Comparison of ENCODE assay signal across 24 cellular contexts in genomic region chr1:956636-957035, GRCh38. TPM values are rescaled to one million over a fixed set of nuclear protein-coding genes. Genes with fewer than 3 reads are reported as not detected.
DNase-seq lines count a peak whose midpoint lies in the region; ATAC-seq, FAIRE-seq and TF ChIP-seq lines count a peak whose summit lies in the region.
"Had no signal": no experiment of that assay in that cellular context is flagged by ENCODE, and none has a peak within 500 bp of the region (broad histone marks: within the 10 kb centered on the region; RNA-seq: fewer than 3 reads in every experiment).

No MANE protein-coding gene starts in this region.

- peaks cover 73% of the 10 kb centered on the region for H3K36me3 Mint-ChIP-seq in activated T-cell treated with anti-CD3 and anti-CD28 coated beads, Interleukin-2, amount 50 U/mL, for 24 hours (ENCODE audit: low read depth)
- peaks cover 10% of the 10 kb centered on the region for H3K36me3 Mint-ChIP-seq in IgD-negative memory B cell
- H3K36me3 Mint-ChIP-seq in stimulated activated effector memory CD8-positive, alpha-beta T cell treated with anti-CD3 and anti-CD28 coated beads, Interleukin-12 subunit alpha, Interleukin-12 subunit beta, amount 100 ng/mL, for 72 hours, result peaks cover 58% of the 10 kb centered on the region

- H3K27ac ChIP-seq in H1 (ENCODE audit: low read depth, low read length), result no peak overlapping the region
- H3K27ac ChIP-seq: 22Rv1, A549 had no signal

- POLR2A ChIA-PET in H1 (lab: Charles Lee; ENCODE audit: partially characterized antibody), result interaction anchor here (1.2 to 8.8 kb wide), 2 partner anchors 14 to 25 kb away, joined by 3 to 65 read pairs; no protein-coding TSS in a partner anchor

- no peak for TF ChIP-seq EP300 in H1 (IDR thresholded peaks at IDR 0.05; ENCODE audit: borderline replicate concordance in 1 of 2, low read depth in 2 of 2, low read length in 2 of 2)

- H2BK5ac ChIP-seq in H1 (ENCODE audit: low read depth, low read length), result no peak overlapping the region

- no peak for TF ChIP-seq CTCF in H1 (IDR thresholded peaks at IDR 0.05; ENCODE audit: control extremely low read depth in 1 of 3, insufficient read depth in 1 of 3, low read depth in 1 of 3, low read length in 3 of 3)

- CTCF ChIA-PET in H1 (lab: Charles Lee; ENCODE audit: partially characterized antibody), result interaction anchor here (1.0 to 2.1 kb wide), 7 partner anchors 10 to 84 kb away, joined by 3 to 5 read pairs (median 3); no protein-coding TSS in a partner anchor

- peaks cover 10% of the 10 kb centered on the region for H3K23me2 ChIP-seq in H1 (ENCODE audit: low read depth, low read length)

- no peak overlapping the region for H2BK15ac ChIP-seq in H1 (ENCODE audit: low read length)

- H3K9me3 Mint-ChIP-seq in activated T-cell treated with anti-CD3 and anti-CD28 coated beads, Interleukin-2, amount 50 U/mL, for 24 hours, result no peaks in the 10 kb centered on the region
- H3K9me3 Mint-ChIP-seq in IgD-negative memory B cell, result no peaks in the 10 kb centered on the region
- no peaks in the 10 kb centered on the region for H3K9me3 Mint-ChIP-seq in stimulated activated effector memory CD8-positive, alpha-beta T cell treated with anti-CD3 and anti-CD28 coated beads, Interleukin-12 subunit alpha, Interleukin-12 subunit beta, amount 100 ng/mL, for 72 hours
- H3K9me3 Mint-ChIP-seq: CD8-positive, alpha-beta T cell; GM23338; HFFc6 had no signal

- no peak overlapping the region for H3K23ac ChIP-seq in H1 (ENCODE audit: insufficient read length)

- no peak for ATAC-seq in stimulated activated effector memory CD8-positive, alpha-beta T cell treated with anti-CD3 and anti-CD28 coated beads, Interleukin-12 subunit alpha, Interleukin-12 subunit beta, amount 100 ng/mL, for 72 hours
- no peak for ATAC-seq in HG02870 (IDR thresholded peaks at IDR 0.05; ENCODE audit: unreplicated experiment)
- ATAC-seq in GM21367 (IDR thresholded peaks at IDR 0.05; ENCODE audit: unreplicated experiment), result no peak
- ATAC-seq: A549; CD8-positive, alpha-beta T cell; GM23338; HCT116; HepG2 had no signal

- no peak overlapping the region for H2AFZ ChIP-seq in H1 (ENCODE audit: low read length)
- H2AFZ ChIP-seq: GM23338 had no signal

- FAIRE-seq in H1 (lab: Jason Lieb, UNC), result no peak
- FAIRE-seq: A549, G401.6, GM12891, GM19239, HepG2 had no signal

- H3K4me1 ChIP-seq in H1 (replicated peaks in 1 of 4; ENCODE audit: control insufficient read depth in 3 of 4, insufficient read depth in 4 of 4, low read length in 3 of 4), result peaks cover 0 to 9% (median 3%) of the 10 kb centered on the region in 4 experiments; a peak in 5 of 7 replicates

- H4K5ac ChIP-seq in H1 (ENCODE audit: insufficient read length, low read depth, low read length), result no peak overlapping the region

- no peak overlapping the region for H3K27ac Mint-ChIP-seq in activated T-cell treated with anti-CD3 and anti-CD28 coated beads, Interleukin-2, amount 50 U/mL, for 24 hours
- H3K27ac Mint-ChIP-seq in IgD-negative memory B cell, result no peak overlapping the region
- no peak overlapping the region for H3K27ac Mint-ChIP-seq in stimulated activated effector memory CD8-positive, alpha-beta T cell treated with anti-CD3 and anti-CD28 coated beads, Interleukin-12 subunit alpha, Interleukin-12 subunit beta, amount 100 ng/mL, for 72 hours
- H3K27ac Mint-ChIP-seq: CD8-positive, alpha-beta T cell; GM23338; HFFc6 had no signal

- H3K9me3 ChIP-seq in H1 (ENCODE audit: insufficient read depth in 2 of 2, low read depth in 1 of 2, low read length in 1 of 2), result no peaks in the 10 kb centered on the region; a peak in 1 of 4 replicates
- H3K9me3 ChIP-seq: A549 had no signal

- H3K4me1 Mint-ChIP-seq in activated T-cell treated with anti-CD3 and anti-CD28 coated beads, Interleukin-2, amount 50 U/mL, for 24 hours (ENCODE audit: low read depth), result peaks cover 21% of the 10 kb centered on the region
- H3K4me1 Mint-ChIP-seq in IgD-negative memory B cell, result peaks cover 4 to 10% (median 7%) of the 10 kb centered on the region in 3 donors
- H3K4me1 Mint-ChIP-seq in stimulated activated effector memory CD8-positive, alpha-beta T cell treated with anti-CD3 and anti-CD28 coated beads, Interleukin-12 subunit alpha, Interleukin-12 subunit beta, amount 100 ng/mL, for 72 hours, result peaks cover 31% of the 10 kb centered on the region

- no peak overlapping the region for H2BK12ac ChIP-seq in H1 (ENCODE audit: low read depth, low read length)

- no peak overlapping the region for H3K4me3 ChIP-seq in H1 (ENCODE audit: extremely low read depth in 1 of 4, insufficient read depth in 2 of 4, low read depth in 3 of 4, low read length in 4 of 4)
- H3K4me3 ChIP-seq: A549, GM23338 had no signal

- no peak overlapping the region for H3K14ac ChIP-seq in H1 (ENCODE audit: insufficient read length)

- H2AK5ac ChIP-seq in H1 (ENCODE audit: low read depth, low read length), result no peak overlapping the region

- TF ChIP-seq RAD21 in H1 (IDR thresholded peaks at IDR 0.05 in 1 of 2, conservative IDR thresholded peaks at IDR 0.05 in 1 of 2; ENCODE audit: low read depth in 2 of 2, low read length in 2 of 2), result no peak

- H3K27me3 Mint-ChIP-seq in activated T-cell treated with anti-CD3 and anti-CD28 coated beads, Interleukin-2, amount 50 U/mL, for 24 hours, result no peaks in the 10 kb centered on the region
- H3K27me3 Mint-ChIP-seq in IgD-negative memory B cell, result no peaks in the 10 kb centered on the region

- H3K79me1 ChIP-seq in H1 (ENCODE audit: low read depth, low read length), result peaks cover 14% of the 10 kb centered on the region

- peaks cover 19 to 22% of the 10 kb centered on the region in 2 experiments for H4K20me1 ChIP-seq in H1 (replicated peaks in 1 of 2; ENCODE audit: control insufficient read depth in 1 of 2, insufficient read depth in 2 of 2, low read length in 2 of 2)

- no peak overlapping the region for H2BK20ac ChIP-seq in H1 (ENCODE audit: low read length)

- H4K8ac ChIP-seq in H1 (ENCODE audit: extremely low read depth, insufficient read depth, low read length), result peak overlapping the region; percentile 75; the same call in 1 of the 2 replicates

- peaks cover 0 to 14% of the 10 kb centered on the region in 2 experiments; a peak in 3 of 4 replicates for H3K79me2 ChIP-seq in H1 (ENCODE audit: control insufficient read depth in 1 of 2, insufficient read depth in 2 of 2, low read length in 2 of 2)

- H3K4me2 ChIP-seq in H1 (ENCODE audit: insufficient read depth in 1 of 2, low read depth in 2 of 2, low read length in 2 of 2), result no peak overlapping the region
- H3K4me2 ChIP-seq: GM23338 had no signal

- WGBS in H1 (ENCODE audit: extremely low coverage in 1 of 2, insufficient coverage in 1 of 2, insufficient read length in 1 of 2, insufficient replicate concordance in 2 of 2, low coverage in 1 of 2, low lambda C conversion rate in 2 of 2, missing lambda C conversion rate in 1 of 2), 2 experiments, result 92% methylated on average over 8 of the region's 11 CpGs; no CpG with 5 or more reads in 1 of the 2 experiments

- peaks cover 4 to 17% (median 12%) of the 10 kb centered on the region in 4 experiments for H3K27me3 ChIP-seq in H1 (replicated peaks in 1 of 4; ENCODE audit: control insufficient read depth in 3 of 4, extremely low read depth in 1 of 4, insufficient read depth in 3 of 4, low read length in 3 of 4)

- no peak for DNase-seq in activated T-cell treated with anti-CD3 and anti-CD28 coated beads, Interleukin-2, amount 50 U/mL, for 24 hours
- DNase-seq in activated T-cell treated with anti-CD3 and anti-CD28 coated beads for 4 hours (no peak), H1 (ENCODE audit: low read depth in 1 of 2, low spot score in 2 of 2) (no peak)
- DNase-seq in stimulated activated effector memory CD8-positive, alpha-beta T cell treated with anti-CD3 and anti-CD28 coated beads, Interleukin-12 subunit alpha, Interleukin-12 subunit beta, amount 100 ng/mL, for 72 hours (ENCODE audit: low spot score in 2 of 2), result no peak
- DNase-seq in stimulated activated CD4-positive, alpha-beta T cell treated with anti-CD3 and anti-CD28 coated beads, Interleukin-4, amount 100 ng/mL, for 24 hours, result no peak
- DNase-seq: AML-193; CD8-positive, alpha-beta T cell; COR-L47; DMS 273 treated with DMSO at 0.1 percent for 48 hours; DMS53; H7; HFFc6 had no signal

- H3K18ac ChIP-seq in H1 (ENCODE audit: extremely low read depth, low read length), result no peak overlapping the region

- no peak overlapping the region for H3K9ac ChIP-seq in H1 (replicated peaks in 1 of 4; ENCODE audit: extremely low read depth in 1 of 4, low read depth in 3 of 4, low read length in 3 of 4)

- H3K4me3 Mint-ChIP-seq in activated T-cell treated with anti-CD3 and anti-CD28 coated beads, Interleukin-2, amount 50 U/mL, for 24 hours, result peak overlapping the region; percentile 36
- peak overlapping the region in 3 of 4 donors; percentile 54 to 77 (median 75) for H3K4me3 Mint-ChIP-seq in IgD-negative memory B cell
- peak overlapping the region; percentile 84 for H3K4me3 Mint-ChIP-seq in stimulated activated effector memory CD8-positive, alpha-beta T cell treated with anti-CD3 and anti-CD28 coated beads, Interleukin-12 subunit alpha, Interleukin-12 subunit beta, amount 100 ng/mL, for 72 hours

- H3K56ac ChIP-seq in H1 (replicated peaks; ENCODE audit: insufficient read length, low read depth, low read length), result no peak overlapping the region

- no peak overlapping the region for H2BK120ac ChIP-seq in H1 (replicated peaks; ENCODE audit: low read depth, low read length)

- H3K4ac ChIP-seq in H1 (replicated peaks; ENCODE audit: insufficient read length, low read depth, low read length), result no peak overlapping the region

- peaks cover 8 to 46% (median 30%) of the 10 kb centered on the region in 4 experiments; a peak in 7 of 8 replicates for H3K36me3 ChIP-seq in H1 (ENCODE audit: control insufficient read depth in 2 of 4, insufficient read depth in 4 of 4, low read length in 3 of 4)

- H4K91ac ChIP-seq in H1 (replicated peaks; ENCODE audit: insufficient read length, low read length), result no peak overlapping the region

- TF ChIP-seq POLR2A in H1 (IDR thresholded peaks at IDR 0.05; ENCODE audit: control extremely low read depth in 1 of 2, low read depth in 2 of 2, low read length in 2 of 2), result no peak

RNA-seq across cellular contexts. Expression of gene NOC2L, which starts 2.4 kb away (rescaled TPM):
- polyA plus RNA-seq in IgD-negative memory B cell, result 64.9 TPM
- total RNA-seq in H1 (2021; fragmentation: NEBNext Ultra II Directional; extraction: Animal tissue kit (Norgen Biotek cat#: 25700)), result 130 TPM in 2 replicates
- polyA plus RNA-seq in H1 (2011; rRNA removed), result 74.7 and 115 TPM in 2 replicates
- polyA plus RNA-seq in H1 (2011; cell fraction: cytosol; rRNA removed), result 102 TPM
- 134 TPM for polyA plus RNA-seq in H1 (2011; cell fraction: nucleus; rRNA removed)
- 82.3 to 121 TPM (median 117 TPM) in 4 replicates for polyA plus RNA-seq in H1 (2012, experiment 1 of 2)
- 111 TPM for polyA plus RNA-seq in H1 (2012, experiment 2 of 2)
- polyA plus RNA-seq in H1 (2013, experiment 1 of 2), result 70.9 TPM
- polyA plus RNA-seq in H1 (2013, experiment 2 of 2), result 66.0 TPM
- 83.7 and 85.6 TPM in 2 replicates for polyA minus RNA-seq in H1 (2011; rRNA and poly(A)+ RNA removed)
- 73.3 TPM for polyA minus RNA-seq in H1 (2011; cell fraction: cytosol; rRNA and poly(A)+ RNA removed)
- polyA minus RNA-seq in H1 (2011; cell fraction: nucleus; rRNA and poly(A)+ RNA removed), result 46.5 TPM

RNA-seq across cellular contexts. Expression of gene KLHL17, which starts 3.7 kb away (rescaled TPM):
- polyA plus RNA-seq in IgD-negative memory B cell (1.3 TPM), H1 (2011; rRNA removed) (36.1 and 62.3 TPM in 2 replicates)
- total RNA-seq in H1 (2021; fragmentation: NEBNext Ultra II Directional; extraction: Animal tissue kit (Norgen Biotek cat#: 25700)), result 30.1 and 32.6 TPM in 2 replicates
- 40.0 TPM for polyA plus RNA-seq in H1 (2011; cell fraction: cytosol; rRNA removed)
- 508 TPM for polyA plus RNA-seq in H1 (2011; cell fraction: nucleus; rRNA removed)
- polyA plus RNA-seq in H1 (2012, experiment 1 of 2), result 23.1 to 39.3 TPM (median 34.1 TPM) in 4 replicates
- 21.6 TPM for polyA plus RNA-seq in H1 (2012, experiment 2 of 2)
- 30.7 TPM for polyA plus RNA-seq in H1 (2013, experiment 1 of 2)
- polyA plus RNA-seq in H1 (2013, experiment 2 of 2), result 26.7 TPM
- polyA minus RNA-seq in H1 (2011; rRNA and poly(A)+ RNA removed), result 5.8 and 7.8 TPM in 2 replicates
- 14.6 TPM for polyA minus RNA-seq in H1 (2011; cell fraction: cytosol; rRNA and poly(A)+ RNA removed)
- polyA minus RNA-seq in H1 (2011; cell fraction: nucleus; rRNA and poly(A)+ RNA removed), result 47.3 TPM

RNA-seq across cellular contexts. Expression of gene PLEKHN1, which starts 9.6 kb away (rescaled TPM):
- 0.14 TPM for polyA plus RNA-seq in IgD-negative memory B cell
- total RNA-seq in H1 (2021; fragmentation: NEBNext Ultra II Directional; extraction: Animal tissue kit (Norgen Biotek cat#: 25700)), result 1.5 TPM in 2 replicates
- polyA plus RNA-seq in H1 (2011; rRNA removed), result 0.39 and 1.2 TPM in 2 replicates
- 0.65 TPM for polyA plus RNA-seq in H1 (2011; cell fraction: cytosol; rRNA removed)
- polyA plus RNA-seq in H1 (2011; cell fraction: nucleus; rRNA removed), result 4.0 TPM
- 0.94 to 1.3 TPM (median 1.00 TPM) in 4 replicates for polyA plus RNA-seq in H1 (2012, experiment 1 of 2)
- 0.51 TPM for polyA plus RNA-seq in H1 (2012, experiment 2 of 2)
- polyA plus RNA-seq in H1 (2013, experiment 1 of 2), result 1.1 TPM
- 1.3 TPM for polyA plus RNA-seq in H1 (2013, experiment 2 of 2)
- 0.06 and 0.10 TPM in 2 replicates for polyA minus RNA-seq in H1 (2011; rRNA and poly(A)+ RNA removed)
- polyA minus RNA-seq in H1 (2011; cell fraction: cytosol; rRNA and poly(A)+ RNA removed), result 0.88 TPM
- polyA minus RNA-seq in H1 (2011; cell fraction: nucleus; rRNA and poly(A)+ RNA removed), result 1.3 TPM

RNA-seq across cellular contexts. Expression of gene PERM1, which starts 25.3 kb away (rescaled TPM):
- polyA plus RNA-seq in IgD-negative memory B cell, result not detected
- not detected in 2 replicates for total RNA-seq in H1 (2021; fragmentation: NEBNext Ultra II Directional; extraction: Animal tissue kit (Norgen Biotek cat#: 25700))
- polyA plus RNA-seq in H1 (2011; rRNA removed), result not detected in 2 replicates
- polyA plus RNA-seq in H1 (2011; cell fraction: cytosol; rRNA removed), result not detected
- polyA plus RNA-seq in H1 (2011; cell fraction: nucleus; rRNA removed), result not detected
- 0.30 to 0.90 TPM (median 0.58 TPM) in 4 replicates for polyA plus RNA-seq in H1 (2012, experiment 1 of 2)
- polyA plus RNA-seq in H1 (2012, experiment 2 of 2), result 0.20 TPM
- polyA plus RNA-seq in H1 (2013, experiment 1 of 2), result not detected
- not detected for polyA plus RNA-seq in H1 (2013, experiment 2 of 2)
- polyA minus RNA-seq in H1 (2011; rRNA and poly(A)+ RNA removed), result not detected in 2 replicates
- polyA minus RNA-seq in H1 (2011; cell fraction: cytosol; rRNA and poly(A)+ RNA removed), result not detected
- polyA minus RNA-seq in H1 (2011; cell fraction: nucleus; rRNA and poly(A)+ RNA removed), result not detected
- total RNA-seq: GM23338, H7 had no signal
- polyA plus RNA-seq: BJ had no signal

RNA-seq across cellular contexts. Expression of gene SAMD11, which starts 32.9 kb away (rescaled TPM):
- not detected for polyA plus RNA-seq in IgD-negative memory B cell
- 0.25 and 0.30 TPM in 2 replicates for total RNA-seq in H1 (2021; fragmentation: NEBNext Ultra II Directional; extraction: Animal tissue kit (Norgen Biotek cat#: 25700))
- 0.18 and 0.66 TPM in 2 replicates for polyA plus RNA-seq in H1 (2011; rRNA removed)
- 0.74 TPM for polyA plus RNA-seq in H1 (2011; cell fraction: cytosol; rRNA removed)
- polyA plus RNA-seq in H1 (2011; cell fraction: nucleus; rRNA removed), result 2.3 TPM
- 0.13 to 0.43 TPM (median 0.25 TPM) in 3 of 4 replicates, not detected in the other for polyA plus RNA-seq in H1 (2012, experiment 1 of 2)
- polyA plus RNA-seq in H1 (2012, experiment 2 of 2), result 1.7 TPM
- 0.06 TPM for polyA plus RNA-seq in H1 (2013, experiment 1 of 2)
- 0.06 TPM for polyA plus RNA-seq in H1 (2013, experiment 2 of 2)
- 0.10 TPM in 1 of 2 replicates, not detected in the other for polyA minus RNA-seq in H1 (2011; rRNA and poly(A)+ RNA removed)
- polyA minus RNA-seq in H1 (2011; cell fraction: cytosol; rRNA and poly(A)+ RNA removed), result 11.0 TPM
- 1.3 TPM for polyA minus RNA-seq in H1 (2011; cell fraction: nucleus; rRNA and poly(A)+ RNA removed)
- total RNA-seq: CD8-positive, alpha-beta T cell had no signal
- polyA plus RNA-seq: HepG2 had no signal
